ENCODE assay signal across 9 cellular contexts in the genomic region with DNA sequence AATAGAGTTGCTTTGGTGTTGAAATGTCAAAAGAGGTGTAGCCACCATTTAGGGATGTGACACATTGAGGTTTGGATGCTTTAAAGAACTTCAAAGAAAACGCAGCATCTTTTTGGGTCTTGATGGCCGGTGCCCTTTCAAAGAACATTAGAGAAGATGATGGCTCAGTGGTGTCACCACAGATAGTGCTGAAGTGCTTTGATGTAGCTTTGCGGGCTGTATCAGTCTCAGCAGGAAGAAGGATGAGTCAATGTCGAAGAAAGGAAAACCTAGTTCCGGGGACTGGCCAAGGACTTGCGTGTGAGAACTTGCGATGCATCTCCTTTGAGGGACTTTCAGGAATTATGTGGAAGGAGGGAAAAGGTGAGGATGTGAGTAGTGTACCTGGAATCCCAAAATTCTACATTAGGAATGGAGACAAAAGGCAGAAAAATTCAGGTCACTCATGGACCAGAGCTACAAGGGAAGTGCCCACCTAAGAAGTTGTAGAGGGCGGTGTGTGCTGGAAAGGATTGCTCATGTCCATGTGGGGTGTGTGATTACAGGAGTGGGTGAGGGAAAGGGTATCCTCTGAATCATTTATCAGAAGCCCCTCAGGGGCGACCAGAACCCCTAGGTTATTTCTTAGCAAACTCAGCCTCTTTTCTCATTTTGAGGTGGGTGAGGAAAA. TPM values are rescaled to one million over a fixed set of nuclear protein-coding genes. Genes with fewer than 3 reads are reported as not detected.
DNase-seq lines count a peak whose midpoint lies in the region; ATAC-seq, FAIRE-seq and TF ChIP-seq lines count a peak whose summit lies in the region.
"Had no signal": no experiment of that assay in that cellular context is flagged by ENCODE, and none has a peak within 500 bp of the region (broad histone marks: within the 10 kb centered on the region; RNA-seq: fewer than 3 reads in every experiment).

No MANE protein-coding gene starts in this region.

- no peak overlapping the region for H3K27ac Mint-ChIP-seq in WTC11

- POLR2A ChIA-PET in WTC11 (lab: Charles Lee), result no interaction called here

- no peak for FAIRE-seq in pancreas (lab: Jason Lieb, UNC)

- H3K9me3 ChIP-seq in spleen, result no peaks in the 10 kb centered on the region
- H3K9me3 ChIP-seq in pancreas, result no peaks in the 10 kb centered on the region

- no peak overlapping the region for H3K4me3 Mint-ChIP-seq in WTC11

- no peaks in the 10 kb centered on the region for H3K36me3 Mint-ChIP-seq in WTC11

- H3K27me3 ChIP-seq in spleen (replicated peaks in 1 of 7) (no peaks in the 10 kb centered on the region), pancreas (no peaks in the 10 kb centered on the region)

- TF ChIP-seq CTCF in spleen (IDR thresholded peaks at IDR 0.05 in 8 of 11, conservative IDR thresholded peaks at IDR 0.05 in 3 of 11) (no peak), pancreas (IDR thresholded peaks at IDR 0.05) (no peak), WTC11 (IDR thresholded peaks at IDR 0.05) (no peak)

- H3K9me3 Mint-ChIP-seq in WTC11, result no peaks in the 10 kb centered on the region

- peak; percentile 29 for DNase-seq in HPDE6-E6E7 (ENCODE audit: extremely low spot score)
- DNase-seq in activated CD8-positive, alpha-beta memory T cell treated with anti-CD3 and anti-CD28 coated beads, Interleukin-2, amount 50 U/mL, for 1 hour (ENCODE audit: extremely low read depth), result peak; percentile 53
- no peak for DNase-seq in spleen
- no peak for DNase-seq in Right ventricle myocardium superior
- DNase-seq in pancreas, result no peak
- no peak for DNase-seq in WTC11 (ENCODE audit: low spot score)

- no peaks in the 10 kb centered on the region for H3K36me3 ChIP-seq in spleen
- H3K36me3 ChIP-seq in pancreas, result no peaks in the 10 kb centered on the region

- no peak for TF ChIP-seq POLR2A in spleen (IDR thresholded peaks at IDR 0.05)

- WGBS in spleen, 5 donors, result 29 to 34% (median 30%) methylated on average over 9 of the region's 9 CpGs
- WGBS in pancreas, 2 donors, result 74 to 79% methylated on average over 9 of the region's 9 CpGs

- H3K4me1 Mint-ChIP-seq in WTC11, result peaks cover under 1% of the 10 kb centered on the region

- CTCF ChIA-PET in WTC11 (lab: Charles Lee), result interaction anchor here (0.9 to 1.3 kb wide), 2 partner anchors 68 to 192 kb away, joined by 3 to 4 read pairs; no protein-coding TSS in a partner anchor

- peaks cover 19% of the 10 kb centered on the region for H3K27me3 Mint-ChIP-seq in WTC11 (ENCODE audit: low read depth)

- H3K4me3 ChIP-seq in spleen (peak overlapping the region in 2 of 8 donors; percentile 1 to 52), pancreas (no peak overlapping the region)
- H3K4me3 ChIP-seq: SK-N-MC had no signal

- intact Hi-C loops in spleen (cut with DNase I; ENCODE audit: low total_unique reads) (no loop called here), Right ventricle myocardium superior (cut with DNase I) (no loop called here), pancreas (cut with DNase I) (no loop called here)

- ATAC-seq in GM21390 (IDR thresholded peaks at IDR 0.05; ENCODE audit: unreplicated experiment), result peak; percentile 60
- ATAC-seq in HG03439 (IDR thresholded peaks at IDR 0.05; ENCODE audit: unreplicated experiment), result no peak
- ATAC-seq in Right ventricle myocardium superior (ENCODE audit: poor library complexity), result no peak
- ATAC-seq in pancreas, result no peak
- no peak for ATAC-seq in WTC11

- H3K4me1 ChIP-seq in spleen (peaks cover 23 to 62% (median 35%) of the 10 kb centered on the region in 6 donors), pancreas (no peaks in the 10 kb centered on the region)

- H3K27ac ChIP-seq in spleen, result peak overlapping the region; percentile 39 to 89 (median 78)
- no peak overlapping the region for H3K27ac ChIP-seq in pancreas
- H3K27ac ChIP-seq: SK-N-MC had no signal

TF ChIP-seq in WTC11, 78 proteins besides CTCF, POLR2A, EP300 and RAD21:
- no peak for TF ChIP-seq ETV6 (CRISPR knock-in tag; IDR thresholded peaks at IDR 0.05)
- TF ChIP-seq, protein P1, sequence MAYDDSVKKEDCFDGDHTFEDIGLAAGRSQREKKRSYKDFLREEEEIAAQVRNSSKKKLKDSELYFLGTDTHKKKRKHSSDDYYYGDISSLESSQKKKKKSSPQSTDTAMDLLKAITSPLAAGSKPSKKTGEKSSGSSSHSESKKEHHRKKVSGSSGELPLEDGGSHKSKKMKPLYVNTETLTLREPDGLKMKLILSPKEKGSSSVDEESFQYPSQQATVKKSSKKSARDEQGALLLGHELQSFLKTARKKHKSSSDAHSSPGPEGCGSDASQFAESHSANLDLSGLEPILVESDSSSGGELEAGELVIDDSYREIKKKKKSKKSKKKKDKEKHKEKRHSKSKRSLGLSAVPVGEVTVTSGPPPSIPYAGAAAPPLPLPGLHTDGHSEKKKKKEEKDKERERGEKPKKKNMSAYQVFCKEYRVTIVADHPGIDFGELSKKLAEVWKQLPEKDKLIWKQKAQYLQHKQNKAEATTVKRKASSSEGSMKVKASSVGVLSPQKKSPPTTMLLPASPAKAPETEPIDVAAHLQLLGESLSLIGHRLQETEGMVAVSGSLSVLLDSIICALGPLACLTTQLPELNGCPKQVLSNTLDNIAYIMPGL (CRISPR knock-in tag; IDR thresholded peaks at IDR 0.05), result no peak
- TF ChIP-seq, protein P2, sequence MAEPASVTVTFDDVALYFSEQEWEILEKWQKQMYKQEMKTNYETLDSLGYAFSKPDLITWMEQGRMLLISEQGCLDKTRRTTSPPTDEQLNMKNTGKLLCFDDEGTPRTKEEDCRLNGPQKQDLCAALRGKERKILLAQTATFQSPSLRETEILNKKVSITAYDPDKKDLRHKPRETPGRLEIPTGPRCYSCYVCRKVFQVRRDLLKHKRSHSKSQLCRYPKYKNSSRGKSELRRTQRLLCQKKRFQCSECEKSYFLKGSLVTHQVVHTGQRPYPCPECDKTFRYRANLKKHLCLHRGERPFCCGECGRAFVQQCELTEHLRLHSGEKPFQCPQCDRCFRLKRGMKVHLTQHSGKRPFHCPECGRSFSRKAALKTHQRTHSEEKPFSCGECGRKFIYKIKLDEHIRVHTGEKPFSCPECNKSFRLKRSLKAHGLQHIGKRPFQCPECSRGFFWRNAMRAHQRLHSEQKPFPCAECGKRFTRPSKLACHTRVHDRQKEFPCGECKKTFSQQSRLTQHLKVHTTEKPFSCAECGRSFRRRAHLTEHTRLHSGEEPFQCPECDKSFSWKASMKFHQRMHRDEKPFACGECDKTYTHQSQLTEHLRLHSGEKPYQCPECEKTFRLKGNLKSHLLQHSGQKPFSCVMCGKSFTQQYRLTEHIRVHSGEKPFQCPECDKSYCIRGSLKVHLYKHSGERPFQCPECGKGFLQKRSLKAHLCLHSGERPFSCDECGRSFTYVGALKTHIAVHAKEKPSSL (CRISPR knock-in tag; conservative IDR thresholded peaks at IDR 0.05), result no peak
- TF ChIP-seq, protein P3, sequence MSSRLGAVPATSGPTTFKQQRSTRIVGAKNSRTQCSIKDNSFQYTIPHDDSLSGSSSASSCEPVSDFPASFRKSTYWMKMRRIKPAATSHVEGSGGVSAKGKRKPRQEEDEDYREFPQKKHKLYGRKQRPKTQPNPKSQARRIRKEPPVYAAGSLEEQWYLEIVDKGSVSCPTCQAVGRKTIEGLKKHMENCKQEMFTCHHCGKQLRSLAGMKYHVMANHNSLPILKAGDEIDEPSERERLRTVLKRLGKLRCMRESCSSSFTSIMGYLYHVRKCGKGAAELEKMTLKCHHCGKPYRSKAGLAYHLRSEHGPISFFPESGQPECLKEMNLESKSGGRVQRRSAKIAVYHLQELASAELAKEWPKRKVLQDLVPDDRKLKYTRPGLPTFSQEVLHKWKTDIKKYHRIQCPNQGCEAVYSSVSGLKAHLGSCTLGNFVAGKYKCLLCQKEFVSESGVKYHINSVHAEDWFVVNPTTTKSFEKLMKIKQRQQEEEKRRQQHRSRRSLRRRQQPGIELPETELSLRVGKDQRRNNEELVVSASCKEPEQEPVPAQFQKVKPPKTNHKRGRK (CRISPR knock-in tag; IDR thresholded peaks at IDR 0.05; ENCODE audit: borderline replicate concordance), result no peak
- TF ChIP-seq PRRX2 (CRISPR knock-in tag; IDR thresholded peaks at IDR 0.05), result no peak

RNA-seq across cellular contexts. Expression of a gene that starts 39.7 kb away (rescaled TPM):
- 10 to 100 TPM in 6 of 7 donors, 1 to 10 TPM in 1; 9.8 to 25.4 (median 17.9) TPM for total RNA-seq in spleen
- polyA plus RNA-seq in spleen, result 10 to 100 TPM in 1 of 3 donors, 1 to 10 TPM in 2; 6.3 to 14.4 (median 9.4) TPM
- 1.3 TPM for total RNA-seq in Right ventricle myocardium superior
- 1 to 10 TPM in 2 of 6 donors, under 1 TPM in 3, not detected in 1; 0.28 to 1.8 (median 0.62) TPM for total RNA-seq in pancreas
- not detected for polyA plus RNA-seq in pancreas
- total RNA-seq in WTC11 (2021), result 0.68 to 1.4 TPM (median 0.82 TPM) in 3 replicates

Comparison
In these comparisons a context has a peak if more than half of its experiments do, and no peak if none do; other contexts are left out.
1. DNase-seq: peak in HPDE6-E6E7 (single experiment) and activated CD8-positive, alpha-beta memory T cell treated with anti-CD3 and anti-CD28 coated beads, Interleukin-2, amount 50 U/mL, for 1 hour (single experiment); none in spleen (single experiment), Right ventricle myocardium superior (single experiment), pancreas (0 of 6) and WTC11 (single experiment).
2. H3K27ac ChIP-seq: peak in spleen (8 of 8); none in pancreas (0 of 4).